ENCODE assay signal across 8 cellular contexts in genomic region chr7:151626422-151627115, GRCh38.
DNase-seq lines count a peak whose midpoint lies in the region; ATAC-seq and TF ChIP-seq lines count a peak whose summit lies in the region.

No MANE protein-coding gene starts in this region.

- peaks cover 38 to 96% of the 10 kb centered on the region in 2 experiments for H3K79me1 ChIP-seq in IMR-90 (ENCODE audit: low read depth in 1 of 2, low read length in 2 of 2)

- dilution Hi-C loops in IMR-90 (cut with HindIII; ENCODE audit: low sequenced_read_pairs, unreplicated experiment) = no loop called here

- H2AK5ac ChIP-seq in IMR-90 (ENCODE audit: low read depth, low read length) = no peak overlapping the region

- H3K14ac ChIP-seq in IMR-90 (replicated peaks; ENCODE audit: low read depth, low read length) = no peak overlapping the region

- CTCF ChIA-PET in IMR-90 (lab: Yijun Ruan, JAX) = interaction anchor here (0.6 kb wide), 1 partner anchor 53 kb away, joined by 3 read pairs; no protein-coding TSS in a partner anchor

- H3K9me3 ChIP-seq in IMR-90 (ENCODE audit: control insufficient read depth, insufficient read depth, low read length) (no peaks in the 10 kb centered on the region), WERI-Rb-1 (ENCODE audit: severe bottlenecking) (no peaks in the 10 kb centered on the region)

- H3K36me3 ChIP-seq in IMR-90 (ENCODE audit: control insufficient read depth, insufficient read depth, low read length) = peaks cover 5% of the 10 kb centered on the region; the same call in 1 of the 2 replicates
- H3K36me3 ChIP-seq in WERI-Rb-1 = no peaks in the 10 kb centered on the region

- peaks cover 9% of the 10 kb centered on the region for H3K9me1 ChIP-seq in IMR-90 (ENCODE audit: insufficient read depth, low read length)

- DNase-seq in COLO668 (lab: John Stamatoyannopoulos, UW; ENCODE audit: unreplicated experiment) (peak; percentile 31), IMR-90 (no peak), WERI-Rb-1 (peak; percentile 60), foreskin keratinocyte (peak in 1 of 2 donors; percentile 9), sciatic nerve (ENCODE audit: low spot score) (no peak), SKM-1 (lab: John Stamatoyannopoulos, UW; ENCODE audit: unreplicated experiment) (no peak), NOMO-1 (lab: John Stamatoyannopoulos, UW; ENCODE audit: unreplicated experiment in 2 of 2) (no peak)

- no peak overlapping the region for H2BK20ac ChIP-seq in IMR-90 (ENCODE audit: low read depth, low read length)

- no peak overlapping the region for H2BK120ac ChIP-seq in IMR-90 (ENCODE audit: low read depth, low read length)

- no peak overlapping the region for H3K4me3 ChIP-seq in IMR-90 (ENCODE audit: insufficient read depth, low read depth, low read length)
- H3K4me3 ChIP-seq in WERI-Rb-1 (ENCODE audit: low read depth, low read length) = no peak overlapping the region

- no peak overlapping the region for H3K4me2 ChIP-seq in IMR-90 (ENCODE audit: low read depth, low read length)

- no peaks in the 10 kb centered on the region for H3K27me3 ChIP-seq in IMR-90 (ENCODE audit: control insufficient read depth, insufficient read depth, low read length)
- H3K27me3 ChIP-seq in WERI-Rb-1 (ENCODE audit: insufficient read depth, low read depth, severe bottlenecking) = no peaks in the 10 kb centered on the region
- H3K27me3 ChIP-seq in foreskin keratinocyte = no peaks in the 10 kb centered on the region

- BruUV-seq in IMR-90 (replicated peaks; lab: Mats Ljungman, UMichigan) = no TSS peak

- H2AK9ac ChIP-seq in IMR-90 (replicated peaks; ENCODE audit: low read depth, low read length, poor library complexity) = no peak overlapping the region

- no peak overlapping the region for H4K8ac ChIP-seq in IMR-90 (ENCODE audit: low read depth in 2 of 2, low read length in 2 of 2)

- no peak overlapping the region for H4K91ac ChIP-seq in IMR-90 (ENCODE audit: insufficient read depth, low read depth, low read length)

- TF ChIP-seq RAD21 in IMR-90 (IDR thresholded peaks at IDR 0.05; ENCODE audit: low read length) = peak; percentile 46

- no CpG with 5 or more reads among the region's 11 CpGs for WGBS in IMR-90 (ENCODE audit: extremely low coverage in 2 of 2, insufficient read length in 1 of 2), 2 experiments

- H3K23ac ChIP-seq in IMR-90 (ENCODE audit: low read depth, low read length) = no peak overlapping the region

- H3K4me1 ChIP-seq in IMR-90 (ENCODE audit: control insufficient read depth, insufficient read depth, low read length) (no peaks in the 10 kb centered on the region; the same call in 1 of the 2 replicates), foreskin keratinocyte (peaks cover 8% of the 10 kb centered on the region)

- no peak overlapping the region for H2BK5ac ChIP-seq in IMR-90 (ENCODE audit: low read depth, low read length, poor library complexity, severe bottlenecking)

- TF ChIP-seq POLR2A in IMR-90 (IDR thresholded peaks at IDR 0.05; ENCODE audit: low read depth, low read length) = no peak

- H3K27ac ChIP-seq in IMR-90 (ENCODE audit: insufficient read depth, low read length) = no peak overlapping the region
- no peak overlapping the region for H3K27ac ChIP-seq in WERI-Rb-1
- no peak overlapping the region for H3K27ac ChIP-seq in foreskin keratinocyte

- H3K18ac ChIP-seq in IMR-90 (ENCODE audit: low read depth, low read length) = no peak overlapping the region

- H3K9ac ChIP-seq in IMR-90 (ENCODE audit: low read depth, low read length) = no peak overlapping the region

- in situ Hi-C loops in IMR-90 (cut with MboI; ENCODE audit: low sequenced_read_pairs) = loop anchor here (10.0 kb wide), 1 partner anchor 118 kb away; no protein-coding TSS in a partner anchor

- no peak overlapping the region for H2AFZ ChIP-seq in IMR-90 (replicated peaks; ENCODE audit: low read length, poor library complexity)

- H3K4ac ChIP-seq in IMR-90 (ENCODE audit: low read depth, low read length) = no peak overlapping the region

- ATAC-seq in IMR-90 (ENCODE audit: low read depth) (no peak), foreskin keratinocyte (peak; percentile 32), sciatic nerve (peak; percentile 13), HG03039 (IDR thresholded peaks at IDR 0.05; ENCODE audit: unreplicated experiment) (no peak)

- H4K20me1 ChIP-seq in IMR-90 (ENCODE audit: insufficient read depth, low read length) = peaks cover 13% of the 10 kb centered on the region; the same call in 1 of the 2 replicates

- peak; percentile 29; the same call in 1 of the 2 replicates for TF ChIP-seq CTCF in IMR-90 (conservative IDR thresholded peaks at IDR 0.05; ENCODE audit: low read depth, low read length)
- TF ChIP-seq CTCF in WERI-Rb-1 (IDR thresholded peaks at IDR 0.05; ENCODE audit: low read depth, low read length) = peak; percentile 71
- peak; percentile 59 for TF ChIP-seq CTCF in foreskin keratinocyte (conservative IDR thresholded peaks at IDR 0.05)

- intact Hi-C loops in IMR-90 (cut with micrococcal nuclease) = no loop called here
- intact Hi-C loops in sciatic nerve (cut with DNase I) = loop anchor here (10.0 kb wide), 1 partner anchor 128 kb away; no protein-coding TSS in a partner anchor

- H2BK15ac ChIP-seq in IMR-90 (ENCODE audit: low read depth, low read length) = no peak overlapping the region

- POLR2A ChIA-PET in IMR-90 (lab: Charles Lee; ENCODE audit: unreplicated experiment) = no interaction called here

- no peak overlapping the region for H4K5ac ChIP-seq in IMR-90 (ENCODE audit: low read depth, low read length)

- H3K56ac ChIP-seq in IMR-90 (ENCODE audit: extremely low read depth, insufficient read depth, low read length) = no peak overlapping the region

TF ChIP-seq in IMR-90, 13 proteins besides CTCF, POLR2A, EP300 and RAD21:
- TF ChIP-seq RCOR1 (IDR thresholded peaks at IDR 0.05; ENCODE audit: insufficient replicate concordance, low read length) (no peak), CEBPB (IDR thresholded peaks at IDR 0.05; ENCODE audit: low read depth, low read length) (no peak), USF2 (IDR thresholded peaks at IDR 0.05; ENCODE audit: low read depth, low read length) (no peak), NFE2L2 (IDR thresholded peaks at IDR 0.05; ENCODE audit: low read depth, low read length) (no peak), MXI1 (IDR thresholded peaks at IDR 0.05; ENCODE audit: borderline replicate concordance, low read depth, low read length) (no peak), MAFK (IDR thresholded peaks at IDR 0.05; ENCODE audit: low read depth, low read length) (no peak), BHLHE40 (IDR thresholded peaks at IDR 0.05; ENCODE audit: low read depth, low read length) (no peak), SMC3 (IDR thresholded peaks at IDR 0.05; ENCODE audit: low read depth, low read length) (peak; percentile 44), CHD1 (IDR thresholded peaks at IDR 0.05; ENCODE audit: low read depth, low read length) (no peak)
TF ChIP-seq in IMR-90: peak in this region for 1.

Comparison
In these comparisons a context has a peak if more than half of its experiments do, and no peak if none do; other contexts are left out.
1. DNase-seq: peak in COLO668 (single experiment) and WERI-Rb-1 (single experiment); none in IMR-90 (single experiment), sciatic nerve (single experiment), SKM-1 (single experiment) and NOMO-1 (0 of 2).
2. ATAC-seq: peak in foreskin keratinocyte (single experiment) and sciatic nerve (single experiment); none in IMR-90 (single experiment) and HG03039 (single experiment).
3. Peak in every context shown above with its lines, with median percentiles within 50 percentile points of each other: CTCF ChIP-seq.